9 cellular contexts compared by ENCODE assay signal in genomic region chr7:38179719-38180333, GRCh38. TPM values are rescaled to one million over a fixed set of nuclear protein-coding genes. Genes with fewer than 3 reads are reported as not detected.
DNase-seq lines count a peak whose midpoint lies in the region; ATAC-seq and TF ChIP-seq lines count a peak whose summit lies in the region.
"Had no signal": no experiment of that assay in that cellular context is flagged by ENCODE, and none has a peak within 500 bp of the region (broad histone marks: within the 10 kb centered on the region; RNA-seq: fewer than 3 reads in every experiment).

No MANE protein-coding gene starts in this region.

- H3K9me3 ChIP-seq in Peyer's patch, result no peaks in the 10 kb centered on the region

- TF ChIP-seq POLR2A in Peyer's patch (IDR thresholded peaks at IDR 0.05) (no peak), erythroblast (IDR thresholded peaks at IDR 0.05; ENCODE audit: low read length) (no peak)

- DNase-seq in GM06990 (ENCODE audit: extremely low read depth, insufficient read length) (no peak), Peyer's patch (no peak), erythroblast (lab: John Stamatoyannopoulos, UW) (peak; percentile 22 to 36), DMS153 treated with DMSO at 0.1 percent for 48 hours (lab: John Stamatoyannopoulos, UW; ENCODE audit: unreplicated experiment) (no peak)
- no peak for DNase-seq in stimulated activated CD4-positive, alpha-beta T cell treated with anti-CD3 and anti-CD28 coated beads, Interleukin-1b, Interleukin-23, amount 100 ng/mL, for 48 hours
- DNase-seq: activated CD4-positive, alpha-beta T cell treated with anti-CD3 and anti-CD28 coated beads for 48 hours had no signal

- H3K4me3 ChIP-seq in GM06990 (replicated peaks; ENCODE audit: low read depth, low read length) (peak overlapping the region; percentile 99), Peyer's patch (no peak overlapping the region), rectal smooth muscle tissue (ENCODE audit: low read length) (peak overlapping the region; percentile 77)

- H3K4me1 ChIP-seq in Peyer's patch, result peaks cover 0 to 12% (median 2%) of the 10 kb centered on the region in 4 donors
- peaks cover 9% of the 10 kb centered on the region for H3K4me1 ChIP-seq in rectal smooth muscle tissue (ENCODE audit: control insufficient read depth, insufficient read depth, low read length)

- H3K36me3 ChIP-seq in GM06990 (ENCODE audit: control insufficient read depth, insufficient read depth, low read length) (no peaks in the 10 kb centered on the region), Peyer's patch (no peaks in the 10 kb centered on the region), rectal smooth muscle tissue (ENCODE audit: control insufficient read depth, insufficient read depth, low read length) (no peaks in the 10 kb centered on the region)

- peak overlapping the region in 3 of 4 donors; percentile 8 to 92 (median 13) for H3K27ac ChIP-seq in Peyer's patch
- peak overlapping the region; percentile 90 for H3K27ac ChIP-seq in rectal smooth muscle tissue (ENCODE audit: low read depth, low read length)

- H3K27me3 ChIP-seq in GM06990 (replicated peaks; ENCODE audit: control insufficient read depth, insufficient read depth, low read length) (no peaks in the 10 kb centered on the region), Peyer's patch (no peaks in the 10 kb centered on the region), rectal smooth muscle tissue (ENCODE audit: control insufficient read depth, insufficient read depth, low read length) (no peaks in the 10 kb centered on the region)

- TF ChIP-seq CTCF in GM06990 (IDR thresholded peaks at IDR 0.05; ENCODE audit: insufficient read depth, low read length, poor library complexity, severe bottlenecking) (no peak), Peyer's patch (IDR thresholded peaks at IDR 0.05) (no peak)

- ATAC-seq in GM19463 (IDR thresholded peaks at IDR 0.05; ENCODE audit: unreplicated experiment) (no peak), GM21619 (IDR thresholded peaks at IDR 0.05; ENCODE audit: unreplicated experiment) (no peak)

- H3K9ac ChIP-seq in rectal smooth muscle tissue (ENCODE audit: low read length), result no peak overlapping the region

RNA-seq across cellular contexts. Expression of gene STARD3NL, which starts 1.8 kb away (rescaled TPM):
- 10 to 100 TPM; 18.9 to 47.1 (median 23.2) TPM for total RNA-seq in Peyer's patch

Comparison
In these comparisons a context has a peak if more than half of its experiments do, and no peak if none do; other contexts are left out.
1. DNase-seq: peak in erythroblast (2 of 2); none in GM06990 (single experiment), Peyer's patch (0 of 3), stimulated activated CD4-positive, alpha-beta T cell treated with anti-CD3 and anti-CD28 coated beads, Interleukin-1b, Interleukin-23, amount 100 ng/mL, for 48 hours (single experiment) and DMS153 treated with DMSO at 0.1 percent for 48 hours (single experiment).
2. H3K4me3 ChIP-seq: peak in GM06990 (single experiment) and rectal smooth muscle tissue (single experiment); none in Peyer's patch (0 of 4).